ENCODE assay signal across 14 cellular contexts in the genomic region with DNA sequence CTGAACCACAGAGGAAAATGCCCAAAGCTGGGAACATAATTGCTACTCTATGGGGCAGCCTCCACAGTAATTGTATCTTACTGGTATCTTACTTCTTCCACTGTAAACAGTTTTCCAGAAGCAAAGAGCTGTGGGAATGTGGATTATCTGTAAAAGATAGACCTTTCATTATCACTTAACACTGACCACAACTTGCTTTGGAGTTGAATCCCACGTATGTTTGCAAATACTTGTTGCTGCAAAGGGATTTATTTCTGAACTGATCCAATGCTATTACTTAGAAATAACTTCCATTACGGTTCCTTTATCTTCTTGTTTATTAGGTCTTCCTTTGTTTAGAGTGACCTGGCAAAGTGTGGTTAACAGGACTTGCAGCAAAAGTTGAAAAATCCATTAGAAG.
DNase-seq lines count a peak whose midpoint lies in the region; ATAC-seq and TF ChIP-seq lines count a peak whose summit lies in the region.
"Had no signal": no experiment of that assay in that cellular context is flagged by ENCODE, and none has a peak within 500 bp of the region (broad histone marks: within the 10 kb centered on the region; RNA-seq: fewer than 3 reads in every experiment).

No MANE protein-coding gene starts in this region.

- H3K4me1 ChIP-seq in IMR-90 (ENCODE audit: control insufficient read depth, insufficient read depth, low read length) (no peaks in the 10 kb centered on the region), endodermal cell (ENCODE audit: control insufficient read depth, insufficient read depth, low read length) (peaks cover 7% of the 10 kb centered on the region), mesendoderm (ENCODE audit: control insufficient read depth, low read depth, low read length) (no peaks in the 10 kb centered on the region), smooth muscle cell (ENCODE audit: low read depth) (peaks cover 16% of the 10 kb centered on the region)

- H2AFZ ChIP-seq in IMR-90 (replicated peaks; ENCODE audit: low read length, poor library complexity) = no peak overlapping the region
- no peak overlapping the region for H2AFZ ChIP-seq in smooth muscle cell (ENCODE audit: low read depth)

- no peak overlapping the region for H2AK5ac ChIP-seq in IMR-90 (ENCODE audit: low read depth, low read length)
- no peak overlapping the region for H2AK5ac ChIP-seq in mesendoderm (ENCODE audit: low read length)

- H2BK5ac ChIP-seq in IMR-90 (ENCODE audit: low read depth, low read length, poor library complexity, severe bottlenecking) (no peak overlapping the region), mesendoderm (ENCODE audit: low read length) (no peak overlapping the region)

- TF ChIP-seq POLR2A in IMR-90 (IDR thresholded peaks at IDR 0.05; ENCODE audit: low read depth, low read length) = no peak

- H3K27me3 ChIP-seq in IMR-90 (ENCODE audit: control insufficient read depth, insufficient read depth, low read length) = peaks cover 2% of the 10 kb centered on the region; the same call in 1 of the 2 replicates
- H3K27me3 ChIP-seq in endodermal cell (ENCODE audit: control insufficient read depth, insufficient read depth, low read length, poor library complexity, severe bottlenecking) = peaks cover 7% of the 10 kb centered on the region
- no peaks in the 10 kb centered on the region for H3K27me3 ChIP-seq in mesendoderm (ENCODE audit: insufficient read depth, low read length, poor library complexity)
- H3K27me3 ChIP-seq in smooth muscle cell (ENCODE audit: low read depth) = no peaks in the 10 kb centered on the region
- H3K27me3 ChIP-seq: BLaER1 treated with 17β-estradiol and CSF1 and Interleukin-3, amounts not matched to agents 10 nM and 100 nM had no signal

- H3K4me1 Mint-ChIP-seq in endodermal cell = peaks cover 21% of the 10 kb centered on the region
- H3K4me1 Mint-ChIP-seq: B cell had no signal

- no peak overlapping the region for H3K18ac ChIP-seq in IMR-90 (ENCODE audit: low read depth, low read length)
- no peak overlapping the region for H3K18ac ChIP-seq in mesendoderm (ENCODE audit: low read length)

- no peak overlapping the region for H3K23ac ChIP-seq in IMR-90 (ENCODE audit: low read depth, low read length)
- no peak overlapping the region for H3K23ac ChIP-seq in mesendoderm (ENCODE audit: low read length)

- H3K27ac ChIP-seq in IMR-90 (ENCODE audit: insufficient read depth, low read length) (no peak overlapping the region), endodermal cell (ENCODE audit: low read depth, low read length) (no peak overlapping the region), mesendoderm (ENCODE audit: low read depth, low read length) (no peak overlapping the region), smooth muscle cell (ENCODE audit: low read depth) (peak overlapping the region; percentile 50)

- no peak overlapping the region for H4K91ac ChIP-seq in IMR-90 (ENCODE audit: insufficient read depth, low read depth, low read length)

- CTCF ChIA-PET in IMR-90 (lab: Yijun Ruan, JAX) = interaction anchor here (0.8 to 3.1 kb wide), 12 partner anchors 9 to 810 kb away, joined by 3 to 19 read pairs (median 4); a partner anchor contains a TSS

- no peak overlapping the region for H4K8ac ChIP-seq in IMR-90 (ENCODE audit: low read depth in 2 of 2, low read length in 2 of 2)
- H4K8ac ChIP-seq in mesendoderm (ENCODE audit: low read depth, low read length) = no peak overlapping the region

- H3K27me3 Mint-ChIP-seq in endodermal cell (ENCODE audit: insufficient read depth) = peaks cover 12% of the 10 kb centered on the region

- H2BK120ac ChIP-seq in IMR-90 (ENCODE audit: low read depth, low read length) (no peak overlapping the region), mesendoderm (ENCODE audit: low read depth, low read length) (no peak overlapping the region)

- in situ Hi-C loops in IMR-90 (cut with MboI; ENCODE audit: low sequenced_read_pairs) = loop anchor here (5.0 kb wide), 1 partner anchor 234 kb away; no protein-coding TSS in a partner anchor

- H4K5ac ChIP-seq in IMR-90 (ENCODE audit: low read depth, low read length) = no peak overlapping the region
- no peak overlapping the region for H4K5ac ChIP-seq in mesendoderm (ENCODE audit: low read length)

- no peak for TF ChIP-seq RAD21 in IMR-90 (IDR thresholded peaks at IDR 0.05; ENCODE audit: low read length)

- WGBS in IMR-90 (ENCODE audit: extremely low coverage in 2 of 2, insufficient read length in 1 of 2), 2 experiments = no CpG with 5 or more reads among the region's 2 CpGs
- WGBS in endodermal cell (ENCODE audit: insufficient coverage in 1 of 2, insufficient read length in 1 of 2), 2 experiments = 93 to 100% methylated on average over 1 to 2 of the region's 2 CpGs
- WGBS in mesendoderm (ENCODE audit: extremely low coverage, insufficient coverage, low lambda C conversion rate) = no CpG with 5 or more reads among the region's 2 CpGs
- WGBS in smooth muscle cell (ENCODE audit: low lambda C conversion rate) = 18% methylated on average over 2 of the region's 2 CpGs

- no TSS peak for BruUV-seq in IMR-90 (replicated peaks; lab: Mats Ljungman, UMichigan)

- no peak overlapping the region for H2BK20ac ChIP-seq in IMR-90 (ENCODE audit: low read depth, low read length)

- dilution Hi-C loops in IMR-90 (cut with HindIII; ENCODE audit: low sequenced_read_pairs, unreplicated experiment) = no loop called here

- H3K4me3 ChIP-seq in IMR-90 (ENCODE audit: insufficient read depth, low read depth, low read length) (no peak overlapping the region), endodermal cell (ENCODE audit: low read length) (no peak overlapping the region), mesendoderm (ENCODE audit: low read length) (no peak overlapping the region), smooth muscle cell (no peak overlapping the region)
- H3K4me3 ChIP-seq: BLaER1 treated with 17β-estradiol and CSF1 and Interleukin-3, amounts not matched to agents 10 nM and 100 nM had no signal

- H3K4me2 ChIP-seq in IMR-90 (ENCODE audit: low read depth, low read length) = no peak overlapping the region
- no peak overlapping the region for H3K4me2 ChIP-seq in mesendoderm (ENCODE audit: low read length)
- peak overlapping the region; percentile 53 for H3K4me2 ChIP-seq in smooth muscle cell

- POLR2A ChIA-PET in IMR-90 (lab: Charles Lee; ENCODE audit: unreplicated experiment) = no interaction called here

- peaks cover 3% of the 10 kb centered on the region for H3K9me3 Mint-ChIP-seq in endodermal cell
- H3K9me3 Mint-ChIP-seq: CD8-positive, alpha-beta T cell; H9 had no signal

- H2BK15ac ChIP-seq in IMR-90 (ENCODE audit: low read depth, low read length) (no peak overlapping the region), mesendoderm (replicated peaks; ENCODE audit: low read depth) (peak overlapping the region; percentile 19)

- H3K9ac ChIP-seq in IMR-90 (ENCODE audit: low read depth, low read length) = no peak overlapping the region
- no peak overlapping the region for H3K9ac ChIP-seq in endodermal cell (ENCODE audit: extremely low read depth, low read length, poor library complexity, severe bottlenecking)
- H3K9ac ChIP-seq in mesendoderm (ENCODE audit: low read length) = no peak overlapping the region
- H3K9ac ChIP-seq in smooth muscle cell (ENCODE audit: low read depth) = no peak overlapping the region
- H3K9ac ChIP-seq: BLaER1 treated with 17β-estradiol and CSF1 and Interleukin-3, amounts not matched to agents 10 nM and 100 nM had no signal

- DNase-seq in IMR-90 (no peak), endodermal cell (no peak), mesendoderm (peak; percentile 26), smooth muscle cell (lab: John Stamatoyannopoulos, UW; ENCODE audit: unreplicated experiment) (no peak), NCI-H526 treated with DMSO at 0.1 percent for 48 hours (lab: John Stamatoyannopoulos, UW) (no peak)
- DNase-seq: Calu3, DMS79 treated with DMSO at 0.1 percent for 48 hours, GF-D8, H9 had no signal

- H3K14ac ChIP-seq in IMR-90 (replicated peaks; ENCODE audit: low read depth, low read length) = no peak overlapping the region

- H3K4me3 Mint-ChIP-seq in endodermal cell = no peak overlapping the region
- H3K4me3 Mint-ChIP-seq: B cell; CD8-positive, alpha-beta T cell; H9 had no signal

- H3K4ac ChIP-seq in IMR-90 (ENCODE audit: low read depth, low read length) (no peak overlapping the region), mesendoderm (ENCODE audit: low read depth, low read length) (no peak overlapping the region)

- H2AK9ac ChIP-seq in IMR-90 (replicated peaks; ENCODE audit: low read depth, low read length, poor library complexity) = no peak overlapping the region

- H3K9me3 ChIP-seq in IMR-90 (ENCODE audit: control insufficient read depth, insufficient read depth, low read length) (no peaks in the 10 kb centered on the region), endodermal cell (ENCODE audit: control insufficient read depth, low read length) (no peaks in the 10 kb centered on the region), smooth muscle cell (replicated peaks; ENCODE audit: low read depth) (no peaks in the 10 kb centered on the region)

- H3K36me3 Mint-ChIP-seq in endodermal cell (ENCODE audit: low read depth) = no peaks in the 10 kb centered on the region
- H3K36me3 Mint-ChIP-seq: CD8-positive, alpha-beta T cell had no signal

- H3K27ac Mint-ChIP-seq in endodermal cell = peak overlapping the region; percentile 23
- H3K27ac Mint-ChIP-seq: B cell; CD8-positive, alpha-beta T cell had no signal

- ATAC-seq in IMR-90 (ENCODE audit: low read depth) = 0 out of 2 replicates have a peak, but pooled peaks have one; percentile 15
- no peak for ATAC-seq in HG03108 (IDR thresholded peaks at IDR 0.05; ENCODE audit: unreplicated experiment)
- ATAC-seq in HG02759 (IDR thresholded peaks at IDR 0.05; ENCODE audit: unreplicated experiment) = no peak

- intact Hi-C loops in IMR-90 (cut with micrococcal nuclease) = no loop called here

- H3K56ac ChIP-seq in IMR-90 (ENCODE audit: extremely low read depth, insufficient read depth, low read length) (no peak overlapping the region), mesendoderm (ENCODE audit: low read length) (no peak overlapping the region)

- no peaks in the 10 kb centered on the region for H4K20me1 ChIP-seq in IMR-90 (ENCODE audit: insufficient read depth, low read length)
- H4K20me1 ChIP-seq in smooth muscle cell (ENCODE audit: low read depth) = no peaks in the 10 kb centered on the region
- H4K20me1 ChIP-seq: BLaER1 treated with 17β-estradiol and CSF1 and Interleukin-3, amounts not matched to agents 10 nM and 100 nM had no signal

- H3K9me1 ChIP-seq in IMR-90 (ENCODE audit: insufficient read depth, low read length) = no peaks in the 10 kb centered on the region

- TF ChIP-seq CTCF in IMR-90 (conservative IDR thresholded peaks at IDR 0.05; ENCODE audit: low read depth, low read length) (no peak), endodermal cell (conservative IDR thresholded peaks at IDR 0.05) (no peak), smooth muscle cell (IDR thresholded peaks at IDR 0.05; ENCODE audit: borderline replicate concordance, insufficient read depth, poor library complexity, severe bottlenecking) (no peak)

- H3K79me2 ChIP-seq in mesendoderm (ENCODE audit: control insufficient read depth, insufficient read depth, low read length) (no peaks in the 10 kb centered on the region), smooth muscle cell (ENCODE audit: low read depth) (no peaks in the 10 kb centered on the region)

- no peaks in the 10 kb centered on the region for H3K36me3 ChIP-seq in IMR-90 (ENCODE audit: control insufficient read depth, insufficient read depth, low read length)
- no peaks in the 10 kb centered on the region for H3K36me3 ChIP-seq in endodermal cell (ENCODE audit: control insufficient read depth, insufficient read depth, low read length)
- H3K36me3 ChIP-seq in mesendoderm (ENCODE audit: control insufficient read depth, insufficient read depth, low read length) = no peaks in the 10 kb centered on the region
- no peaks in the 10 kb centered on the region for H3K36me3 ChIP-seq in smooth muscle cell (ENCODE audit: low read depth)
- H3K36me3 ChIP-seq: BLaER1 treated with 17β-estradiol and CSF1 and Interleukin-3, amounts not matched to agents 10 nM and 100 nM had no signal

- H3K79me1 ChIP-seq in IMR-90 (ENCODE audit: low read depth in 1 of 2, low read length in 2 of 2) = no peaks in the 10 kb centered on the region
- H3K79me1 ChIP-seq in mesendoderm (ENCODE audit: low read length) = no peaks in the 10 kb centered on the region

- H3F3A ChIP-seq in smooth muscle cell (ENCODE audit: low read depth) = peaks cover 18% of the 10 kb centered on the region
